Comparison of ENCODE assay signal across 1 cellular context in genomic region chr14:58122546-58122945, GRCh38. TPM values are rescaled to one million over a fixed set of nuclear protein-coding genes. Genes with fewer than 3 reads are reported as not detected.
"Had no signal": no experiment of that assay in that cellular context is flagged by ENCODE, and none has a peak within 500 bp of the region (broad histone marks: within the 10 kb centered on the region; RNA-seq: fewer than 3 reads in every experiment).

No MANE protein-coding gene starts in this region.

RNA-seq across cellular contexts. Expression of gene ARMH4, which starts 29.5 kb away (rescaled TPM):
- total RNA-seq: naive thymus-derived CD4-positive, alpha-beta T cell had no signal
